ENCODE assay signal across 16 cellular contexts in the genomic region with DNA sequence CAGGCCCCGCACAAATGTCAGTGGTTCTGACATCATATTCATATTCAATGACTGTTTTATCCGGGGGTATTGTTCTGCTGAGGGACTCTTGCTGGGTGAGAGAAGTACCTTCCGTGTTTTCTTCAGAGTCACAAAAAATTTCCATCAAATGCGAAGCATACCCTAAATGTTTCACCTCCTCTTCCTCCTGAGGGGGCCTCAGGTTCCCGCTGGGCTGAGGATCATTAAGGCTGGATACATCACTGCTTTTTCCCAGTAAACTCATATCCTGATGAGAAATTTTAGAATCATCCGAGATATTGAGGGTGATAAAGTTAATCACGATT. TPM values are rescaled to one million over a fixed set of nuclear protein-coding genes. Genes with fewer than 3 reads are reported as not detected.
DNase-seq lines count a peak whose midpoint lies in the region; ATAC-seq and TF ChIP-seq lines count a peak whose summit lies in the region.
"Had no signal": no experiment of that assay in that cellular context is flagged by ENCODE, and none has a peak within 500 bp of the region (broad histone marks: within the 10 kb centered on the region; RNA-seq: fewer than 3 reads in every experiment).

No MANE protein-coding gene starts in this region.

- H2BK12ac ChIP-seq in mesenchymal stem cell (ENCODE audit: low read length in 2 of 2) = no peak overlapping the region

- peak overlapping the region; percentile 57 for H4K8ac ChIP-seq in mesenchymal stem cell (ENCODE audit: low read length)

- H4K91ac ChIP-seq in mesenchymal stem cell (ENCODE audit: low read length) = no peak overlapping the region

- H3K14ac ChIP-seq in mesenchymal stem cell (ENCODE audit: low read length in 2 of 2) = no peak overlapping the region

- intact Hi-C loops in testis (cut with DNase I; ENCODE audit: low total_unique reads) = no loop called here

- 35% methylated on average over 7 of the region's 7 CpGs; no CpG with 5 or more reads in 1 of the 2 experiments for WGBS in endodermal cell (ENCODE audit: insufficient coverage in 1 of 2, insufficient read length in 1 of 2), 2 experiments
- 50% methylated on average over 2 of the region's 7 CpGs for WGBS in mesenchymal stem cell
- 60 to 65% methylated on average over 7 of the region's 7 CpGs for WGBS in testis, 2 donors

- H2AK5ac ChIP-seq in mesenchymal stem cell (ENCODE audit: low read length, severe bottlenecking) = no peak overlapping the region

- no peak overlapping the region for H3K18ac ChIP-seq in mesenchymal stem cell (ENCODE audit: low read depth in 1 of 2, low read length in 2 of 2)

- no peak overlapping the region for H2BK15ac ChIP-seq in mesenchymal stem cell (ENCODE audit: low read depth, poor library complexity, severe bottlenecking)

- ATAC-seq in HG03175 (IDR thresholded peaks at IDR 0.05; ENCODE audit: unreplicated experiment) = no peak

- no peaks in the 10 kb centered on the region for H3K79me1 ChIP-seq in mesenchymal stem cell (replicated peaks; ENCODE audit: low read length, poor library complexity, severe bottlenecking)

- H3K4me3 ChIP-seq in HUES48 (ENCODE audit: low read depth, low read length) = peak overlapping the region; percentile 39
- no peak overlapping the region for H3K4me3 ChIP-seq in endodermal cell (ENCODE audit: low read length)
- H3K4me3 ChIP-seq in mesenchymal stem cell (ENCODE audit: insufficient read depth in 1 of 2, low read depth in 1 of 2, low read length in 2 of 2) = no peak overlapping the region
- H3K4me3 ChIP-seq in testis = no peak overlapping the region
- H3K4me3 ChIP-seq: BLaER1, HAP-1 had no signal

- H3K36me3 Mint-ChIP-seq in endodermal cell (ENCODE audit: low read depth) = no peaks in the 10 kb centered on the region

- no peak overlapping the region for H3K4ac ChIP-seq in mesenchymal stem cell (ENCODE audit: low read depth in 1 of 2, low read length in 2 of 2)

- no peak overlapping the region for H3K4me2 ChIP-seq in mesenchymal stem cell (ENCODE audit: low read length, poor library complexity, severe bottlenecking)
- H3K4me2 ChIP-seq: BLaER1, KMS-11 had no signal

- H3K27ac ChIP-seq in HUES48 (ENCODE audit: low read depth, low read length) = peak overlapping the region; percentile 87
- H3K27ac ChIP-seq in endodermal cell (ENCODE audit: low read depth, low read length) = no peak overlapping the region
- no peak overlapping the region for H3K27ac ChIP-seq in mesenchymal stem cell (ENCODE audit: low read length, poor library complexity, severe bottlenecking)
- H3K27ac ChIP-seq in testis = no peak overlapping the region
- H3K27ac ChIP-seq: BLaER1, HL-60, KMS-11 had no signal

- no peak overlapping the region for H2BK120ac ChIP-seq in mesenchymal stem cell (ENCODE audit: low read depth, low read length)

- no peaks in the 10 kb centered on the region for H3K27me3 ChIP-seq in HUES48 (ENCODE audit: control insufficient read depth, insufficient read depth, low read length)
- peaks cover 16% of the 10 kb centered on the region for H3K27me3 ChIP-seq in endodermal cell (ENCODE audit: control insufficient read depth, insufficient read depth, low read length, poor library complexity, severe bottlenecking)
- H3K27me3 ChIP-seq in mesenchymal stem cell (ENCODE audit: control insufficient read depth in 1 of 2, insufficient read depth in 1 of 2, low read length in 2 of 2) = peaks cover 0 to 6% of the 10 kb centered on the region in 2 experiments
- H3K27me3 ChIP-seq in testis = no peaks in the 10 kb centered on the region
- H3K27me3 ChIP-seq: BLaER1 had no signal

- H2BK5ac ChIP-seq in mesenchymal stem cell (ENCODE audit: low read depth, low read length, poor library complexity, severe bottlenecking) = no peak overlapping the region

- no peak overlapping the region for H2AFZ ChIP-seq in mesenchymal stem cell (ENCODE audit: low read depth, low read length)

- H3K4me1 Mint-ChIP-seq in endodermal cell = peaks cover 19% of the 10 kb centered on the region

- H3K9me3 ChIP-seq in HUES48 (ENCODE audit: control insufficient read depth, insufficient read depth, low read length) (no peaks in the 10 kb centered on the region), endodermal cell (ENCODE audit: control insufficient read depth, low read length) (no peaks in the 10 kb centered on the region), mesenchymal stem cell (ENCODE audit: control insufficient read depth, low read length) (no peaks in the 10 kb centered on the region), testis (no peaks in the 10 kb centered on the region)
- H3K9me3 ChIP-seq: BLaER1, HAP-1 had no signal

- no peak overlapping the region for H3K23ac ChIP-seq in mesenchymal stem cell (ENCODE audit: low read length in 2 of 2)

- DNase-seq in endodermal cell = no peak
- DNase-seq in mesenchymal stem cell = no peak
- no peak for DNase-seq in NCI-H1105 treated with DMSO at 0.1 percent for 48 hours (lab: John Stamatoyannopoulos, UW)
- no peak for DNase-seq in testis
- DNase-seq in NK-92 (lab: John Stamatoyannopoulos, UW; ENCODE audit: unreplicated experiment) = no peak
- DNase-seq: DMS 273 treated with DMSO at 0.1 percent for 48 hours, NCI-H1092, NCI-H1694 treated with DMSO at 0.1 percent for 48 hours, NCI-H446 had no signal

- H3K27me3 Mint-ChIP-seq in endodermal cell (ENCODE audit: insufficient read depth) = peaks cover 9% of the 10 kb centered on the region

- TF ChIP-seq CTCF in endodermal cell (conservative IDR thresholded peaks at IDR 0.05) (no peak), testis (IDR thresholded peaks at IDR 0.05) (no peak)

- H3K4me3 Mint-ChIP-seq in endodermal cell = peak overlapping the region; percentile 48

- H3K36me3 ChIP-seq in HUES48 (ENCODE audit: control insufficient read depth, insufficient read depth, low read length) (no peaks in the 10 kb centered on the region), endodermal cell (ENCODE audit: control insufficient read depth, insufficient read depth, low read length) (no peaks in the 10 kb centered on the region), mesenchymal stem cell (ENCODE audit: control insufficient read depth in 1 of 2, insufficient read depth in 2 of 2, low read depth in 1 of 2, low read length in 2 of 2) (no peaks in the 10 kb centered on the region), testis (ENCODE audit: low read depth, missing control alignments) (no peaks in the 10 kb centered on the region)
- H3K36me3 ChIP-seq: BLaER1, HAP-1 had no signal

- no peak for TF ChIP-seq POLR2A in testis (IDR thresholded peaks at IDR 0.05)

- H3K9me3 Mint-ChIP-seq in endodermal cell = no peaks in the 10 kb centered on the region

- peak overlapping the region; percentile 65 for H3K27ac Mint-ChIP-seq in endodermal cell

- H3K9ac ChIP-seq in HUES48 (ENCODE audit: low read depth, low read length) (no peak overlapping the region), endodermal cell (ENCODE audit: extremely low read depth, low read length, poor library complexity, severe bottlenecking) (no peak overlapping the region), mesenchymal stem cell (ENCODE audit: low read length) (no peak overlapping the region)
- H3K9ac ChIP-seq: BLaER1, KMS-11 had no signal

- H3K4me1 ChIP-seq in HUES48 (ENCODE audit: control insufficient read depth, insufficient read depth, low read length) = peaks cover 23% of the 10 kb centered on the region
- peaks cover 5% of the 10 kb centered on the region for H3K4me1 ChIP-seq in endodermal cell (ENCODE audit: control insufficient read depth, insufficient read depth, low read length)
- peaks cover 4% of the 10 kb centered on the region for H3K4me1 ChIP-seq in mesenchymal stem cell (ENCODE audit: control insufficient read depth, insufficient read depth, low read depth, low read length)
- H3K4me1 ChIP-seq in testis = no peaks in the 10 kb centered on the region
- H3K4me1 ChIP-seq: BLaER1, HAP-1 had no signal

RNA-seq across cellular contexts. Expression of gene IL20RA, which starts 42.8 kb away (rescaled TPM):
- total RNA-seq in endodermal cell (under 1 TPM; 0.13 to 0.57 TPM), testis (10 to 100 TPM; 16.1 to 16.6 TPM)
- 0.57 TPM for polyA plus RNA-seq in endodermal cell (2013, experiment 1 of 2)
- 0.08 TPM for polyA plus RNA-seq in endodermal cell (2013, experiment 2 of 2)
- polyA plus RNA-seq in mesenchymal stem cell (2013, experiment 1 of 2) = 1.4 TPM
- polyA plus RNA-seq in mesenchymal stem cell (2013, experiment 2 of 2) = 1.2 TPM
- polyA plus RNA-seq in testis (ENCODE audit: insufficient read depth, low read depth, low replicate concordance) = 8.4 TPM
- total RNA-seq: HepG2 had no signal
- polyA plus RNA-seq: HepG2 had no signal

Comparison
In these comparisons a context has a peak if more than half of its experiments do, and no peak if none do; other contexts are left out.
1. RNA of gene IL20RA, which starts 42.8 kb away (total RNA-seq): 16.1 to 16.6 TPM in testis; 0.13 to 0.57 TPM in endodermal cell; every median in the first group is over 10 times any median in the second.